In the genomic region with DNA sequence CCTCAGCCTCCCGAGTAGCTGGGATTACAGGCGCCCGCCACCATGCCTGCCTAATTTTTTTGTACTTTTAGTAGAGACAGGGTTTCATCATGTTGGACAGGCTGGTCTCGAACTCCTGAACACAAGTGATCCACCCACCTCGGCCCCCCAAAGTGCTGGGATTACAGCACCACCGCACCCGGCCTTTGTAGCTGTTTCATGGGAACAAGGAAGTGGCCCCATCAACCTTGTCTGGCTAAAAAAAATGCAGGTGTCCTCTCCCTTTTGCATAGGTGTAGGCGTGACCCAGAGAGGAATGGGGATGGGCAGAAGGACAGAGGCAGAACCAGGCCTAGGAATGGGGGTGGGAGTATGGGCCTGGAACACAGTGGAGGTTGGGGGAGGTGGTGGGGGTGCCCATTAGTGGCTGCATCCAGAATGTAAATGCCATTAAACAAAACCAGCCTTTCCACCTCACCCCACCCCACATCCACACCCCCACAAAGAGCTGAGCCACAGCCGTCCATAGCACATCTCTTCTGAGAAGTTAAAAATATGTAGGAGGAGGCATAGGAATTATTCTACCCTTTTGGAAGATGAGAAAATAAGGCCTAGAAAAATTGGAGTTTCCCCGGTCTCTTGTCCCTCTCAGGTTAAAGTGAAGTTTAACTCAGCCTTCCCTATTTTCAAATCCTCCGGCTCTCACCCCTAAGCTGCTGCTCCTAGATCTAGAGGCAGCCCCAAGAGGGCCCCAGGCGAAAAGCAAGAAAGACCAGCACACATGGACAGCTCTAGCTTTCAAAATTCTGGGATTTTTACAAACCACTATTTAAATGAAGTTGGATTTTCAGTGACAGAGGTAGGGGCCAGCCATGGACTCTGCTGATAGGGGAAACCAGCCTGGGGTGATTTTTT, we compare ENCODE assay signal across 25 cellular contexts. TPM values are rescaled to one million over a fixed set of nuclear protein-coding genes. Genes with fewer than 3 reads are reported as not detected.
DNase-seq lines count a peak whose midpoint lies in the region; ATAC-seq and TF ChIP-seq lines count a peak whose summit lies in the region.
"Had no signal": no experiment of that assay in that cellular context is flagged by ENCODE, and none has a peak within 500 bp of the region (broad histone marks: within the 10 kb centered on the region; RNA-seq: fewer than 3 reads in every experiment).

No MANE protein-coding gene starts in this region.

- H3K27me3 ChIP-seq in muscle layer of colon (ENCODE audit: control insufficient read depth in 1 of 2, insufficient read depth in 2 of 2, low read length in 2 of 2) (no peaks in the 10 kb centered on the region), transverse colon (no peaks in the 10 kb centered on the region)
- H3K27me3 ChIP-seq: breast epithelium, ovary, right lobe of liver, tibial artery had no signal

- DNase-seq in LoVo (ENCODE audit: low spot score), result peak; percentile 19
- no peak for DNase-seq in transverse colon
- no peak for DNase-seq in GM19240 (ENCODE audit: insufficient read length, low spot score)
- DNase-seq: activated effector memory CD4-positive, alpha-beta T cell treated with Interleukin-2 at 50 U/mL for 16 hours; dermis blood vessel endothelial cell; DND-41; foreskin melanocyte; mammary epithelial cell; MV-4-11; naive B cell; NCI-H187; NCI-H748 treated with DMSO at 0.1 percent for 48 hours; SIG-M5 had no signal

- in situ Hi-C loops in transverse colon (cut with MboI; ENCODE audit: low pct_ligation_motif_present in 1 of 4, low pct_unique_long_range_greater_than_20kb in 1 of 4, low sequenced_read_pairs in 3 of 4), result loop anchor here (10.0 to 25.0 kb wide), 4 partner anchors 291 to 491 kb away; partner anchors contain the start of genes LRRN4CL (in 1 of the 4), SLC3A2 (in 1 of the 4) and UBXN1 (in 1 of the 4)

- peaks cover 53% of the 10 kb centered on the region for H3K4me1 Mint-ChIP-seq in brain
- H3K4me1 Mint-ChIP-seq: stimulated activated memory B cell treated with anti-CD40 and anti-IgM and Interleukin-4, amounts not matched to agents 10 μg/mL and 1 μg/mL and 100 μg/mL, for 72 hours had no signal

- no peaks in the 10 kb centered on the region for H3K9me3 Mint-ChIP-seq in brain
- H3K9me3 Mint-ChIP-seq: naive B cell; stimulated activated memory B cell treated with anti-CD40 and anti-IgM and Interleukin-4, amounts not matched to agents 10 μg/mL and 1 μg/mL and 100 μg/mL, for 72 hours; T-helper 1 cell treated with Interleukin-12 subunit alpha and Interleukin-12 subunit beta and Interleukin-4 antibody, amounts not matched to agents 30 μg/mL and 1 μg/mL, for 36 hours had no signal

- peak overlapping the region in 4 of 5 experiments; percentile 76 to 95 (median 89) for H3K27ac Mint-ChIP-seq in brain
- H3K27ac Mint-ChIP-seq: naive B cell; stimulated activated memory B cell treated with anti-CD40 and anti-IgM and Interleukin-4, amounts not matched to agents 10 μg/mL and 1 μg/mL and 100 μg/mL, for 72 hours; T-helper 1 cell treated with Interleukin-12 subunit alpha and Interleukin-12 subunit beta and Interleukin-4 antibody, amounts not matched to agents 30 μg/mL and 1 μg/mL, for 36 hours had no signal

- H3K27ac ChIP-seq in muscle layer of colon (ENCODE audit: low read depth, low read length) (peak overlapping the region; percentile 57), transverse colon (peak overlapping the region; percentile 67 to 89 (median 80))
- H3K27ac ChIP-seq: right lobe of liver had no signal

- H3K27me3 Mint-ChIP-seq in brain, result no peaks in the 10 kb centered on the region

- H3K4me3 ChIP-seq in muscle layer of colon (ENCODE audit: low read depth in 1 of 2, low read length in 2 of 2) (no peak overlapping the region), transverse colon (no peak overlapping the region)

- no peak for TF ChIP-seq EP300 in transverse colon (IDR thresholded peaks at IDR 0.05; ENCODE audit: low read depth)

- no peaks in the 10 kb centered on the region for H3K36me3 Mint-ChIP-seq in brain
- H3K36me3 Mint-ChIP-seq: naive B cell; stimulated activated memory B cell treated with anti-CD40 and anti-IgM and Interleukin-4, amounts not matched to agents 10 μg/mL and 1 μg/mL and 100 μg/mL, for 72 hours had no signal

- H3K9ac ChIP-seq in muscle layer of colon (ENCODE audit: low read length), result no peak overlapping the region

- ATAC-seq in HG02610 (IDR thresholded peaks at IDR 0.05; ENCODE audit: unreplicated experiment) (no peak), GM21515 (IDR thresholded peaks at IDR 0.05; ENCODE audit: unreplicated experiment) (no peak), GM21526 (IDR thresholded peaks at IDR 0.05; ENCODE audit: low FRiP score, unreplicated experiment) (no peak)
- ATAC-seq: stimulated activated memory B cell treated with anti-CD40 and anti-IgM and Interleukin-4, amounts not matched to agents 10 μg/mL and 1 μg/mL and 100 μg/mL, for 72 hours had no signal

- no peak for TF ChIP-seq POLR2A in transverse colon (IDR thresholded peaks at IDR 0.05)

- peaks cover 51% of the 10 kb centered on the region for H3K4me1 ChIP-seq in muscle layer of colon (ENCODE audit: insufficient read depth, low read length)
- peaks cover 35 to 56% (median 36%) of the 10 kb centered on the region in 4 donors for H3K4me1 ChIP-seq in transverse colon

- TF ChIP-seq CTCF in brain (conservative IDR thresholded peaks at IDR 0.05), result no peak
- TF ChIP-seq CTCF in transverse colon (IDR thresholded peaks at IDR 0.05), result no peak

- peak overlapping the region in 1 of 5 experiments; percentile 16 for H3K4me3 Mint-ChIP-seq in brain
- H3K4me3 Mint-ChIP-seq: naive B cell; stimulated activated memory B cell treated with anti-CD40 and anti-IgM and Interleukin-4, amounts not matched to agents 10 μg/mL and 1 μg/mL and 100 μg/mL, for 72 hours; T-helper 1 cell treated with Interleukin-12 subunit alpha and Interleukin-12 subunit beta and Interleukin-4 antibody, amounts not matched to agents 30 μg/mL and 1 μg/mL, for 36 hours had no signal

- 59 to 77% methylated on average over 4 to 12 of the region's 12 CpGs for WGBS in transverse colon (ENCODE audit: low coverage in 1 of 2), 2 donors

- H3K36me3 ChIP-seq in muscle layer of colon (ENCODE audit: insufficient read depth, low read length) (no peaks in the 10 kb centered on the region), transverse colon (no peaks in the 10 kb centered on the region)
- H3K36me3 ChIP-seq: breast epithelium, ovary, right lobe of liver, tibial artery had no signal

- no peaks in the 10 kb centered on the region for H3K9me3 ChIP-seq in muscle layer of colon (ENCODE audit: low read length)
- no peaks in the 10 kb centered on the region for H3K9me3 ChIP-seq in transverse colon
- H3K9me3 ChIP-seq: breast epithelium, ovary, right lobe of liver, tibial artery had no signal

- intact Hi-C loops in transverse colon (cut with DNase I; ENCODE audit: low total_unique reads), result loop anchor here (10.0 kb wide), 2 partner anchors 149 to 289 kb away; partner anchors contain the start of genes AHNAK and LRRN4CL

RNA-seq across cellular contexts. Expression of gene SCGB1A1, which starts 22.7 kb away (rescaled TPM):
- 24.1 TPM for polyA plus RNA-seq in brain (ENCODE audit: insufficient read depth, low read depth, low replicate concordance)
- not detected for total RNA-seq in transverse colon
- total RNA-seq: breast epithelium, dermis blood vessel endothelial cell, mammary epithelial cell, right lobe of liver had no signal
- polyA plus RNA-seq: keratinocyte, mammary epithelial cell, ovary had no signal

RNA-seq across cellular contexts. Expression of gene ASRGL1, which starts 58.9 kb away (rescaled TPM):
- polyA plus RNA-seq in brain (ENCODE audit: insufficient read depth, low read depth, low replicate concordance), result 89.2 TPM
- total RNA-seq in transverse colon, result 10 to 100 TPM; 14.9 to 44.5 (median 35.6) TPM
